ENCODE assay signal across 15 cellular contexts in genomic region chr6:33824461-33825154, GRCh38. TPM values are rescaled to one million over a fixed set of nuclear protein-coding genes. Genes with fewer than 3 reads are reported as not detected.
A peak's percentile ranks its signal among the peaks of the same experiment; 100 is the strongest.
DNase-seq lines count a peak whose midpoint lies in the region; ATAC-seq and TF ChIP-seq lines count a peak whose summit lies in the region.
"Had no signal": no experiment of that assay in that cellular context is flagged by ENCODE, and none has a peak within 500 bp of the region (broad histone marks: within the 10 kb centered on the region; RNA-seq: fewer than 3 reads in every experiment).

No MANE protein-coding gene starts in this region.

- H3K4me1 Mint-ChIP-seq in activated naive CD8-positive, alpha-beta T cell treated with anti-CD3 and anti-CD28 coated beads, Interleukin-2, amount 50 U/mL, for 24 hours, result no peaks in the 10 kb centered on the region

- H2BK12ac ChIP-seq in mesenchymal stem cell (ENCODE audit: low read length in 2 of 2), result peak overlapping the region; percentile 33 to 81

- H3K36me3 ChIP-seq in colonic mucosa (no peaks in the 10 kb centered on the region), mesenchymal stem cell (ENCODE audit: control insufficient read depth in 1 of 2, insufficient read depth in 2 of 2, low read depth in 1 of 2, low read length in 2 of 2) (no peaks in the 10 kb centered on the region), aorta (ENCODE audit: control insufficient read depth in 1 of 2, insufficient read depth in 2 of 2, low read length in 1 of 2) (no peaks in the 10 kb centered on the region)

- H3K79me1 ChIP-seq in mesenchymal stem cell (replicated peaks; ENCODE audit: low read length, poor library complexity, severe bottlenecking), result no peaks in the 10 kb centered on the region

- no peaks in the 10 kb centered on the region for H3K27me3 Mint-ChIP-seq in activated naive CD8-positive, alpha-beta T cell treated with anti-CD3 and anti-CD28 coated beads, Interleukin-2, amount 50 U/mL, for 24 hours
- H3K27me3 Mint-ChIP-seq: activated CD4-positive, alpha-beta memory T cell treated with anti-CD3 and anti-CD28 coated beads for 36 hours; activated naive CD4-positive, alpha-beta T cell treated with anti-CD3 and anti-CD28 coated beads, Interleukin-2, amount 50 U/mL, for 24 hours had no signal

- H3K4me1 ChIP-seq in colonic mucosa (peaks cover 6% of the 10 kb centered on the region), mesenchymal stem cell (ENCODE audit: control insufficient read depth, insufficient read depth, low read depth, low read length) (peaks cover 22% of the 10 kb centered on the region), aorta (ENCODE audit: control insufficient read depth in 1 of 2, insufficient read depth in 2 of 2, low read length in 2 of 2) (no peaks in the 10 kb centered on the region)

- no peak overlapping the region for H2AK5ac ChIP-seq in mesenchymal stem cell (ENCODE audit: low read length, severe bottlenecking)

- peak overlapping the region; percentile 78 for H4K8ac ChIP-seq in mesenchymal stem cell (ENCODE audit: low read length)

- H3K36me3 Mint-ChIP-seq in activated naive CD8-positive, alpha-beta T cell treated with anti-CD3 and anti-CD28 coated beads, Interleukin-2, amount 50 U/mL, for 24 hours (ENCODE audit: low read depth), result no peaks in the 10 kb centered on the region
- H3K36me3 Mint-ChIP-seq: activated CD4-positive, alpha-beta memory T cell treated with anti-CD3 and anti-CD28 coated beads for 36 hours; activated naive CD4-positive, alpha-beta T cell treated with anti-CD3 and anti-CD28 coated beads, Interleukin-2, amount 50 U/mL, for 24 hours; natural killer cell treated with Interleukin-12 subunit alpha and Interleukin-12 subunit beta and Interleukin-15 and Interleukin-18, amount 100 ng/mL, for 72 hours had no signal

- no peak overlapping the region for H3K4me2 ChIP-seq in mesenchymal stem cell (ENCODE audit: low read length, poor library complexity, severe bottlenecking)

- peak overlapping the region; percentile 22 for H3K27ac ChIP-seq in colonic mucosa
- H3K27ac ChIP-seq in mesenchymal stem cell (ENCODE audit: low read length, poor library complexity, severe bottlenecking), result no peak overlapping the region
- no peak overlapping the region for H3K27ac ChIP-seq in aorta (ENCODE audit: low read depth in 1 of 2, low read length in 2 of 2)
- H3K27ac ChIP-seq: dorsolateral prefrontal cortex had no signal

- 62% methylated on average over 15 of the region's 15 CpGs for WGBS in mesenchymal stem cell
- 52 to 54% methylated on average over 15 of the region's 15 CpGs for WGBS in aorta, 2 donors

- H3K9me3 ChIP-seq in colonic mucosa, result no peaks in the 10 kb centered on the region
- no peaks in the 10 kb centered on the region for H3K9me3 ChIP-seq in mesenchymal stem cell (ENCODE audit: control insufficient read depth, low read length)
- H3K9me3 ChIP-seq in aorta (ENCODE audit: control insufficient read depth, low read length), result no peaks in the 10 kb centered on the region

- peak overlapping the region in 1 of 2 experiments; percentile 76 for H3K14ac ChIP-seq in mesenchymal stem cell (ENCODE audit: low read length in 2 of 2)

- H2BK15ac ChIP-seq in mesenchymal stem cell (ENCODE audit: low read depth, poor library complexity, severe bottlenecking), result peak overlapping the region; percentile 78

- no peak for TF ChIP-seq CTCF in colonic mucosa (IDR thresholded peaks at IDR 0.05)

- DNase-seq in left ventricle myocardium superior (peak; percentile 38), Right ventricle myocardium inferior (ENCODE audit: missing footprints) (no peak), colonic mucosa (peak; percentile 69), mesenchymal stem cell (peak; percentile 56), aorta (no peak), NCI-H526 treated with DMSO at 0.1 percent for 48 hours (lab: John Stamatoyannopoulos, UW) (no peak)
- no peak for DNase-seq in activated naive CD8-positive, alpha-beta T cell treated with anti-CD3 and anti-CD28 coated beads, Interleukin-2, amount 50 U/mL, for 24 hours
- DNase-seq: activated CD4-positive, alpha-beta memory T cell treated with anti-CD3 and anti-CD28 coated beads for 36 hours; dorsolateral prefrontal cortex; MM.1S; stimulated activated CD4-positive, alpha-beta T cell treated with anti-CD3 and anti-CD28 coated beads, Interleukin-2, amount 100 ng/mL, for 48 hours had no signal

- H3K4me3 ChIP-seq in colonic mucosa (peak overlapping the region; percentile 9), mesenchymal stem cell (ENCODE audit: insufficient read depth in 1 of 2, low read depth in 1 of 2, low read length in 2 of 2) (no peak overlapping the region), aorta (ENCODE audit: low read length in 2 of 2) (no peak overlapping the region)
- H3K4me3 ChIP-seq: dorsolateral prefrontal cortex had no signal

- H3K27me3 ChIP-seq in colonic mucosa, result no peaks in the 10 kb centered on the region
- peaks cover 19 to 66% of the 10 kb centered on the region in 2 experiments for H3K27me3 ChIP-seq in mesenchymal stem cell (ENCODE audit: control insufficient read depth in 1 of 2, insufficient read depth in 1 of 2, low read length in 2 of 2)
- H3K27me3 ChIP-seq in aorta (ENCODE audit: control insufficient read depth in 1 of 2, insufficient read depth in 2 of 2, low read length in 1 of 2), result no peaks in the 10 kb centered on the region

- H3K23ac ChIP-seq in mesenchymal stem cell (ENCODE audit: low read length in 2 of 2), result no peak overlapping the region

- no peak overlapping the region for H2AFZ ChIP-seq in mesenchymal stem cell (ENCODE audit: low read depth, low read length)

- H4K91ac ChIP-seq in mesenchymal stem cell (ENCODE audit: low read length), result peak overlapping the region; percentile 96

- H3K4me3 Mint-ChIP-seq in activated naive CD8-positive, alpha-beta T cell treated with anti-CD3 and anti-CD28 coated beads, Interleukin-2, amount 50 U/mL, for 24 hours, result no peak overlapping the region
- H3K4me3 Mint-ChIP-seq: activated CD4-positive, alpha-beta memory T cell treated with anti-CD3 and anti-CD28 coated beads for 36 hours; activated naive CD4-positive, alpha-beta T cell treated with anti-CD3 and anti-CD28 coated beads, Interleukin-2, amount 50 U/mL, for 24 hours; natural killer cell treated with Interleukin-12 subunit alpha and Interleukin-12 subunit beta and Interleukin-15 and Interleukin-18, amount 100 ng/mL, for 72 hours had no signal

- peak overlapping the region; percentile 79 to 87 for H3K18ac ChIP-seq in mesenchymal stem cell (ENCODE audit: low read depth in 1 of 2, low read length in 2 of 2)

- H3K9ac ChIP-seq in colonic mucosa (ENCODE audit: low read depth in 2 of 2, low read length in 2 of 2), result peak overlapping the region; percentile 26 to 59
- H3K9ac ChIP-seq in mesenchymal stem cell (ENCODE audit: low read length), result no peak overlapping the region

- peak overlapping the region in 1 of 2 experiments; percentile 40 for H3K4ac ChIP-seq in mesenchymal stem cell (ENCODE audit: low read depth in 1 of 2, low read length in 2 of 2)

- H2BK120ac ChIP-seq in mesenchymal stem cell (ENCODE audit: low read depth, low read length), result peak overlapping the region; percentile 57

- intact Hi-C loops in left ventricle myocardium superior (cut with micrococcal nuclease), result no loop called here
- intact Hi-C loops in Right ventricle myocardium inferior (cut with DNase I), result no loop called here
- intact Hi-C loops in colonic mucosa (cut with DNase I), result no loop called here
- intact Hi-C loops in aorta (cut with DNase I), result no loop called here

- H2BK5ac ChIP-seq in mesenchymal stem cell (ENCODE audit: low read depth, low read length, poor library complexity, severe bottlenecking), result no peak overlapping the region

- no peaks in the 10 kb centered on the region for H3K9me3 Mint-ChIP-seq in activated naive CD8-positive, alpha-beta T cell treated with anti-CD3 and anti-CD28 coated beads, Interleukin-2, amount 50 U/mL, for 24 hours
- H3K9me3 Mint-ChIP-seq: activated CD4-positive, alpha-beta memory T cell treated with anti-CD3 and anti-CD28 coated beads for 36 hours; activated naive CD4-positive, alpha-beta T cell treated with anti-CD3 and anti-CD28 coated beads, Interleukin-2, amount 50 U/mL, for 24 hours; natural killer cell treated with Interleukin-12 subunit alpha and Interleukin-12 subunit beta and Interleukin-15 and Interleukin-18, amount 100 ng/mL, for 72 hours had no signal

- ATAC-seq in left ventricle myocardium superior (no peak), Right ventricle myocardium inferior (no peak), aorta (ENCODE audit: low FRiP score) (peak; percentile 63), HG03571 (IDR thresholded peaks at IDR 0.05; ENCODE audit: unreplicated experiment) (no peak)
- no peak for ATAC-seq in activated naive CD8-positive, alpha-beta T cell treated with anti-CD3 and anti-CD28 coated beads, Interleukin-2, amount 50 U/mL, for 24 hours
- ATAC-seq: natural killer cell treated with Interleukin-12 subunit alpha and Interleukin-12 subunit beta and Interleukin-15 and Interleukin-18, amount 100 ng/mL, for 72 hours had no signal

- H3K27ac Mint-ChIP-seq in activated naive CD8-positive, alpha-beta T cell treated with anti-CD3 and anti-CD28 coated beads, Interleukin-2, amount 50 U/mL, for 24 hours, result no peak overlapping the region
- H3K27ac Mint-ChIP-seq: activated CD4-positive, alpha-beta memory T cell treated with anti-CD3 and anti-CD28 coated beads for 36 hours; activated naive CD4-positive, alpha-beta T cell treated with anti-CD3 and anti-CD28 coated beads, Interleukin-2, amount 50 U/mL, for 24 hours; natural killer cell treated with Interleukin-12 subunit alpha and Interleukin-12 subunit beta and Interleukin-15 and Interleukin-18, amount 100 ng/mL, for 72 hours had no signal

RNA-seq across cellular contexts. Expression of gene MLN, which starts 20.8 kb away (rescaled TPM):
- total RNA-seq in left ventricle myocardium superior (not detected), Right ventricle myocardium inferior (not detected), colonic mucosa (under 1 TPM in 1 of 2 donors, not detected in 1; 0.48 TPM), aorta (not detected)
- polyA plus RNA-seq in mesenchymal stem cell (2013, experiment 1 of 2), result not detected
- polyA plus RNA-seq in mesenchymal stem cell (2013, experiment 2 of 2), result not detected
- polyA plus RNA-seq in aorta, result 1 to 10 TPM in 1 of 2 donors, not detected in 1; 2.6 TPM
- total RNA-seq: activated CD4-positive, alpha-beta memory T cell treated with anti-CD3 and anti-CD28 coated beads for 36 hours; dorsolateral prefrontal cortex; natural killer cell treated with Interleukin-12 subunit alpha and Interleukin-12 subunit beta and Interleukin-15 and Interleukin-18, amount 100 ng/mL, for 72 hours; subcutaneous adipose tissue had no signal

RNA-seq across cellular contexts. Expression of gene LEMD2, which starts 35.7 kb away (rescaled TPM):
- total RNA-seq in left ventricle myocardium superior (22.5 TPM), Right ventricle myocardium inferior (23.2 TPM), colonic mucosa (10 to 100 TPM; 61.6 to 68.1 TPM), aorta (10 to 100 TPM; 46.6 to 59.8 TPM)
- polyA plus RNA-seq in mesenchymal stem cell (2013, experiment 1 of 2), result 37.2 TPM
- polyA plus RNA-seq in mesenchymal stem cell (2013, experiment 2 of 2), result 35.9 TPM
- 10 to 100 TPM; 19.4 to 85.6 TPM for polyA plus RNA-seq in aorta

Comparison
In these comparisons a context has a peak if more than half of its experiments do, and no peak if none do; other contexts are left out.
1. DNase-seq: peak in left ventricle myocardium superior (single experiment), colonic mucosa (single experiment) and mesenchymal stem cell (single experiment); none in Right ventricle myocardium inferior (single experiment), aorta (0 of 2), activated naive CD8-positive, alpha-beta T cell treated with anti-CD3 and anti-CD28 coated beads, Interleukin-2, amount 50 U/mL, for 24 hours (single experiment) and NCI-H526 treated with DMSO at 0.1 percent for 48 hours (single experiment).